In the genomic region with DNA sequence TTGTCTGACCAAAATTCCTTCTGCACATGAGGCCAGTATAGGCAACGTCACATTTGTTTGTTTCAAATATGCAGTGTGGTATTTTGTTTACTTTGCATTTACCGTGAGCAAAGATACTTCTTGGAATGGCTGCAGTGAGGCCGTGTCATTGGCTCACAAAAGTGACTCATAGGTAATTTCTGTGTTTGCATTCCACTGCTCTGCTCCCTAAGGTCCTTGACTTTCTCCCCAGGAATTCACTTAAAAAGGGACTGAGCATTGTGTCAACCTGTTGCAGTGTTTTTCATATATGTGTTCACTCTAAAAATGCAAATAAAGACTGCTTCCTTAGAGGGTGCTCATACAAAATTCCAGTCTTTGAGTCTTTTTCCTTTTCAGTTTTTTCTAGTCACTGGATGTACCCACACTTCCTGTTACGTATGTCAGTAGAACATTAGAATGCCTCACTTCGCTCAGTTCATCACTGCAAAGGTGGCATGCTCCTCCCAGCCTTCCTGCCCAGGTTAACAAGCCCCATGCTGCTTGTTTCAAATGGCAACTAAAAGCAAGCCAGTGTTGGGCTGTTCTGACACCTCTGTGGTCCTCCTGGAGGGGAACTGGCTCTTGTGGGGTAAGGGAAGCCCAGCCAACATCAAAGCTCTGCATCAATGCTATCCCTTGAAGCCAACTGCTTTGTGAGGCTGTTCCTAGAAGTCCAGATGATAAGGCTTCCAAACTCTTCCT, we compare ENCODE assay signal across 8 cellular contexts. TPM values are rescaled to one million over a fixed set of nuclear protein-coding genes. Genes with fewer than 3 reads are reported as not detected.
DNase-seq lines count a peak whose midpoint lies in the region; ATAC-seq and TF ChIP-seq lines count a peak whose summit lies in the region.

No MANE protein-coding gene starts in this region.

- TF ChIP-seq CTCF in WI38 (IDR thresholded peaks at IDR 0.05; ENCODE audit: low read depth, low read length) = no peak
- no peak for TF ChIP-seq CTCF in omental fat pad (IDR thresholded peaks at IDR 0.05)
- TF ChIP-seq CTCF in left ventricle myocardium inferior (IDR thresholded peaks at IDR 0.05; ENCODE audit: borderline replicate concordance) = no peak

- H3K36me3 ChIP-seq in left ventricle myocardium inferior = peaks cover 59% of the 10 kb centered on the region

- H3K27ac ChIP-seq in left ventricle myocardium inferior (replicated peaks) = no peak overlapping the region

- peaks cover 51% of the 10 kb centered on the region for H3K4me1 ChIP-seq in left ventricle myocardium inferior

- no peaks in the 10 kb centered on the region for H3K27me3 Mint-ChIP-seq in effector memory CD8-positive, alpha-beta T cell

- H3K4me3 Mint-ChIP-seq in effector memory CD8-positive, alpha-beta T cell = peak overlapping the region; percentile 42 to 60

- ATAC-seq in effector memory CD8-positive, alpha-beta T cell (replicated peaks) = peak; percentile 79
- peak; percentile 70 for ATAC-seq in omental fat pad (ENCODE audit: low FRiP score)
- no peak for ATAC-seq in GM21423 (IDR thresholded peaks at IDR 0.05; ENCODE audit: unreplicated experiment)
- ATAC-seq in HG03460 (IDR thresholded peaks at IDR 0.05; ENCODE audit: unreplicated experiment) = no peak

- peaks cover 26 to 32% of the 10 kb centered on the region in 2 donors for H3K4me1 Mint-ChIP-seq in effector memory CD8-positive, alpha-beta T cell (ENCODE audit: low read depth in 2 of 2)

- peak overlapping the region; percentile 11; the same call in 1 of the 2 replicates for H3K4me3 ChIP-seq in WI38 (ENCODE audit: low read depth, low read length)
- no peak overlapping the region for H3K4me3 ChIP-seq in left ventricle myocardium inferior

- H3K36me3 Mint-ChIP-seq in effector memory CD8-positive, alpha-beta T cell (ENCODE audit: insufficient read depth) = peaks cover 38% of the 10 kb centered on the region

- no peaks in the 10 kb centered on the region for H3K9me3 Mint-ChIP-seq in effector memory CD8-positive, alpha-beta T cell

- DNase-seq in stimulated activated CD4-positive, alpha-beta T cell treated with anti-CD3 and anti-CD28 coated beads, Interleukin-2, amount 100 ng/mL, for 4 hours (ENCODE audit: low read depth) = peak; percentile 11
- no peak for DNase-seq in stimulated activated CD4-positive, alpha-beta T cell treated with anti-CD3 and anti-CD28 coated beads, Interleukin-4, amount 100 ng/mL, for 24 hours
- no peak for DNase-seq in effector memory CD8-positive, alpha-beta T cell
- DNase-seq in omental fat pad (ENCODE audit: low spot score) (no peak), left ventricle myocardium inferior (no peak)

- H3K27me3 ChIP-seq in left ventricle myocardium inferior (ENCODE audit: low read depth) = no peaks in the 10 kb centered on the region

- H3K9me3 ChIP-seq in left ventricle myocardium inferior (replicated peaks) = no peaks in the 10 kb centered on the region

- intact Hi-C loops in left ventricle myocardium inferior (cut with micrococcal nuclease) = no loop called here

- H3K27ac Mint-ChIP-seq in effector memory CD8-positive, alpha-beta T cell = peak overlapping the region; percentile 91 to 94

RNA-seq across cellular contexts. Expression of a gene that starts 9.1 kb away (rescaled TPM):
- total RNA-seq in omental fat pad (10 to 100 TPM in 3 of 4 donors, 1 to 10 TPM in 1; 7.4 to 17.0 (median 11.9) TPM), left ventricle myocardium inferior (5.4 TPM)

RNA-seq across cellular contexts. Expression of a gene that starts 40.0 kb away (rescaled TPM):
- total RNA-seq in omental fat pad (10 to 100 TPM; 33.6 to 93.3 (median 43.2) TPM), left ventricle myocardium inferior (20.0 TPM)

RNA-seq across cellular contexts. Expression of a gene that starts 43.1 kb away (rescaled TPM):
- total RNA-seq in omental fat pad (10 to 100 TPM; 28.7 to 77.2 (median 47.0) TPM), left ventricle myocardium inferior (50.5 TPM)

Comparison
In these comparisons a context has a peak if more than half of its experiments do, and no peak if none do; other contexts are left out.
1. ATAC-seq: peak in effector memory CD8-positive, alpha-beta T cell (single experiment) and omental fat pad (single experiment); none in GM21423 (single experiment) and HG03460 (single experiment).